ENCODE assay signal across 8 cellular contexts in the genomic region with DNA sequence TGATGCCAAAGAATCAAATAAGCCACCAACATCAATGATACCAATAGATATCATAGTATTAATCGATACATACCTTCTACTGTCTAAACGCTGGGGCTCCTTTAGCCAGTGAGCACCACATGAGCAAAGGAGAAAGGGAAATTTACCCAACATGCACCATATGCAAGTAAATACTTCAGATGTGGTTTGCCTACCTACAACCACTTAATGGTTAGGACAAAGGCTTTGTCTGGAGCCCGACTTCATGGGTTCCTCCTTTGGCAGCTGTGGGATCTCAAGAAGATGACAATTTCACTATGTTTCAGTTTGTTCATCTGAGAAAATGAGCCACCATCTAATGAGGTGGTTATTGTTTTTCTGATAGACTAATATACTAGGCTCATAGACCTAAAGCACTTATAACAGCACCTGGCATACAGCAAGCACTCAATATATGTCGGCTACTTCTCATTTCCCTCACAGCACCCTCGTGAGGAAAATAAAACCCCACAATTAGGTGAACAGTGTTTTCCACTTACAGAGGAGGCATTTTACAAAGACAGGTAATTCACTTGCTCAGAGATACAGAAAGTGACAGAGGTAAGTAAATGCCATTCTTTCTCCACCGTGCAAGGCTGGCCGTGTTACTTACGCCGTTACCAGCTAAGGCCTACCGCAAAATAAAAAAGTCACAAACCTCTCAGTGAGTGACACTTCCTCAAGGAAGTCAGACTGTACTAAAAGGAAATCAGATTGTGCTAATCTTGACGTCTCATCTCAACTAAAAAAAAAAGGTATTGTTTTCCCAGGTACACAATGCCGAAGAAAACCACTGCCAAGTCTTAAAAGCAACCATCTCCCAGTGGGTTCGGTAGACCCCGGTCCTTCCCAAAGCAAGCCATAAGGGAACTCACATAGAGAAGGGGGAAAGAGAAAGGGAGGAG. TPM values are rescaled to one million over a fixed set of nuclear protein-coding genes. Genes with fewer than 3 reads are reported as not detected.
A peak's percentile ranks its signal among the peaks of the same experiment; 100 is the strongest.
DNase-seq lines count a peak whose midpoint lies in the region; TF ChIP-seq lines count a peak whose summit lies in the region.

No MANE protein-coding gene starts in this region.

- H3K27ac ChIP-seq in 22Rv1, result peak overlapping the region; percentile 80
- H3K27ac ChIP-seq in HUES48 (ENCODE audit: low read depth, low read length), result no peak overlapping the region
- no peak overlapping the region for H3K27ac ChIP-seq in iPS-18a (ENCODE audit: low read length)
- H3K27ac ChIP-seq in suprapubic skin, result no peak overlapping the region

- peaks cover 51% of the 10 kb centered on the region for H3K4me1 Mint-ChIP-seq in activated CD4-positive, alpha-beta memory T cell treated with anti-CD3 and anti-CD28 coated beads, Interleukin-2, amount 10 ng/mL, durations not matched to agents 7 days and 5 days

- TF ChIP-seq POLR2A in suprapubic skin (IDR thresholded peaks at IDR 0.05), result no peak

- no peaks in the 10 kb centered on the region for H3K9me3 ChIP-seq in HUES48 (ENCODE audit: control insufficient read depth, insufficient read depth, low read length)
- no peaks in the 10 kb centered on the region for H3K9me3 ChIP-seq in iPS-18a (ENCODE audit: control insufficient read depth, low read depth, low read length)
- no peaks in the 10 kb centered on the region for H3K9me3 ChIP-seq in suprapubic skin

- WGBS in suprapubic skin, result 64% methylated on average over 14 of the region's 14 CpGs

- TF ChIP-seq EP300 in suprapubic skin (IDR thresholded peaks at IDR 0.05), result no peak

- POLR2A ChIA-PET in activated CD4-positive, alpha-beta memory T cell treated with anti-CD3 and anti-CD28 coated beads, Interleukin-2, amount 10 ng/mL, durations not matched to agents 7 days and 5 days (lab: Charles Lee), result interaction anchor here (0.8 to 3.8 kb wide), 6 partner anchors 43 to 361 kb away, joined by 3 to 18 read pairs (median 4); a partner anchor contains a TSS
- POLR2A ChIA-PET in HEK293T (lab: Yijun Ruan, JAX), result interaction anchor here (0.7 to 1.3 kb wide), 5 partner anchors 18 to 80 kb away, joined by 3 to 4 read pairs (median 4); no protein-coding TSS in a partner anchor

- TF ChIP-seq CTCF in 22Rv1 (IDR thresholded peaks at IDR 0.05) (no peak), suprapubic skin (IDR thresholded peaks at IDR 0.05) (no peak)

- peak overlapping the region; percentile 96 for H3K4me3 Mint-ChIP-seq in activated CD4-positive, alpha-beta memory T cell treated with anti-CD3 and anti-CD28 coated beads, Interleukin-2, amount 10 ng/mL, durations not matched to agents 7 days and 5 days

- H3K36me3 Mint-ChIP-seq in activated CD4-positive, alpha-beta memory T cell treated with anti-CD3 and anti-CD28 coated beads, Interleukin-2, amount 10 ng/mL, durations not matched to agents 7 days and 5 days (ENCODE audit: low read depth), result peaks cover 34% of the 10 kb centered on the region

- H3K27me3 ChIP-seq in HUES48 (ENCODE audit: control insufficient read depth, insufficient read depth, low read length) (peaks cover 11% of the 10 kb centered on the region), iPS-18a (ENCODE audit: control insufficient read depth, insufficient read depth, low read length) (peaks cover 42% of the 10 kb centered on the region), suprapubic skin (no peaks in the 10 kb centered on the region)

- H3K9ac ChIP-seq in HUES48 (ENCODE audit: low read depth, low read length) (no peak overlapping the region), iPS-18a (ENCODE audit: low read length) (no peak overlapping the region)

- H3K9me3 Mint-ChIP-seq in activated CD4-positive, alpha-beta memory T cell treated with anti-CD3 and anti-CD28 coated beads, Interleukin-2, amount 10 ng/mL, durations not matched to agents 7 days and 5 days, result no peaks in the 10 kb centered on the region

- peaks cover 5% of the 10 kb centered on the region; the same call in 1 of the 2 replicates for H3K4me1 ChIP-seq in HUES48 (ENCODE audit: control insufficient read depth, insufficient read depth, low read length)
- peaks cover 10% of the 10 kb centered on the region for H3K4me1 ChIP-seq in iPS-18a (ENCODE audit: control insufficient read depth, low read depth, low read length)
- peaks cover 20% of the 10 kb centered on the region for H3K4me1 ChIP-seq in suprapubic skin

- no peaks in the 10 kb centered on the region; the same call in 1 of the 2 replicates for H3K36me3 ChIP-seq in HUES48 (ENCODE audit: control insufficient read depth, insufficient read depth, low read length)
- H3K36me3 ChIP-seq in iPS-18a (ENCODE audit: control insufficient read depth, low read depth, low read length), result no peaks in the 10 kb centered on the region
- H3K36me3 ChIP-seq in suprapubic skin, result peaks cover 6% of the 10 kb centered on the region

- H3K4me3 ChIP-seq in HUES48 (ENCODE audit: low read depth, low read length), result peak overlapping the region; percentile 91
- peak overlapping the region; percentile 98 for H3K4me3 ChIP-seq in iPS-18a (ENCODE audit: low read length)
- H3K4me3 ChIP-seq in suprapubic skin, result peak overlapping the region; percentile 68

- peak overlapping the region; percentile 98 for H3K27ac Mint-ChIP-seq in activated CD4-positive, alpha-beta memory T cell treated with anti-CD3 and anti-CD28 coated beads, Interleukin-2, amount 10 ng/mL, durations not matched to agents 7 days and 5 days

- H3K27me3 Mint-ChIP-seq in activated CD4-positive, alpha-beta memory T cell treated with anti-CD3 and anti-CD28 coated beads, Interleukin-2, amount 10 ng/mL, durations not matched to agents 7 days and 5 days, result no peaks in the 10 kb centered on the region

- DNase-seq in activated CD4-positive, alpha-beta memory T cell treated with anti-CD3 and anti-CD28 coated beads, Interleukin-2, amount 10 ng/mL, durations not matched to agents 7 days and 5 days, result peak; percentile 45
- DNase-seq in suprapubic skin (ENCODE audit: low spot score in 2 of 2) (no peak), NCI-H1694 (lab: John Stamatoyannopoulos, UW) (no peak), HEK293T (ENCODE audit: extremely low spot score) (no peak), NCI-H1694 treated with DMSO at 0.1 percent for 48 hours (lab: John Stamatoyannopoulos, UW) (no peak)

- CTCF ChIA-PET in activated CD4-positive, alpha-beta memory T cell treated with anti-CD3 and anti-CD28 coated beads, Interleukin-2, amount 10 ng/mL, durations not matched to agents 7 days and 5 days (lab: Charles Lee), result interaction anchor here (0.9 to 1.4 kb wide), 3 partner anchors 59 to 62 kb away, joined by 3 to 4 read pairs (median 3); no protein-coding TSS in a partner anchor
- CTCF ChIA-PET in HEK293T (lab: Yijun Ruan, JAX), result interaction anchor here (0.7 kb wide), 1 partner anchor 253 kb away, joined by 3 read pairs; no protein-coding TSS in a partner anchor

TF ChIP-seq in HEK293T, 16 proteins besides CTCF, POLR2A, EP300 and RAD21:
- TF ChIP-seq CTBP1 (IDR thresholded peaks at IDR 0.05; ENCODE audit: borderline replicate concordance) (no peak), L3MBTL2 (conservative IDR thresholded peaks at IDR 0.05) (no peak), SP1 (IDR thresholded peaks at IDR 0.05) (no peak), NFRKB (IDR thresholded peaks at IDR 0.05) (no peak), LEF1 (IDR thresholded peaks at IDR 0.05; ENCODE audit: borderline replicate concordance) (no peak), SUZ12 (IDR thresholded peaks at IDR 0.05) (no peak), HDGF (IDR thresholded peaks at IDR 0.05; ENCODE audit: borderline replicate concordance) (no peak), ZNF384 (IDR thresholded peaks at IDR 0.05) (no peak), FOXK2 (IDR thresholded peaks at IDR 0.05) (no peak), FOXM1 (IDR thresholded peaks at IDR 0.05; ENCODE audit: borderline replicate concordance) (no peak), TARDBP (IDR thresholded peaks at IDR 0.05) (no peak), BHLHE40 (IDR thresholded peaks at IDR 0.05; ENCODE audit: borderline replicate concordance) (no peak), ELF4 (IDR thresholded peaks at IDR 0.05) (no peak)
- TF ChIP-seq, protein P1, sequence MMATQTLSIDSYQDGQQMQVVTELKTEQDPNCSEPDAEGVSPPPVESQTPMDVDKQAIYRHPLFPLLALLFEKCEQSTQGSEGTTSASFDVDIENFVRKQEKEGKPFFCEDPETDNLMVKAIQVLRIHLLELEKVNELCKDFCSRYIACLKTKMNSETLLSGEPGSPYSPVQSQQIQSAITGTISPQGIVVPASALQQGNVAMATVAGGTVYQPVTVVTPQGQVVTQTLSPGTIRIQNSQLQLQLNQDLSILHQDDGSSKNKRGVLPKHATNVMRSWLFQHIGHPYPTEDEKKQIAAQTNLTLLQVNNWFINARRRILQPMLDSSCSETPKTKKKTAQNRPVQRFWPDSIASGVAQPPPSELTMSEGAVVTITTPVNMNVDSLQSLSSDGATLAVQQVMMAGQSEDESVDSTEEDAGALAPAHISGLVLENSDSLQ (IDR thresholded peaks at IDR 0.05), result no peak

RNA-seq across cellular contexts. Expression of a gene that starts 1.6 kb away (rescaled TPM):
- total RNA-seq in activated CD4-positive, alpha-beta memory T cell treated with anti-CD3 and anti-CD28 coated beads, Interleukin-2, amount 10 ng/mL, durations not matched to agents 7 days and 5 days, result 10 to 100 TPM; 42.0 to 46.0 TPM
- total RNA-seq in suprapubic skin, result 10 to 100 TPM; 16.5 to 41.2 (median 19.2) TPM

RNA-seq across cellular contexts. Expression of a gene that starts 1.8 kb away (rescaled TPM):
- 10 to 100 TPM; 13.2 to 15.3 TPM for total RNA-seq in activated CD4-positive, alpha-beta memory T cell treated with anti-CD3 and anti-CD28 coated beads, Interleukin-2, amount 10 ng/mL, durations not matched to agents 7 days and 5 days
- 10 to 100 TPM; 24.1 to 36.4 (median 29.4) TPM for total RNA-seq in suprapubic skin
